12 cellular contexts compared by ENCODE assay signal in genomic region chr17:50203589-50204345, GRCh38. TPM values are rescaled to one million over a fixed set of nuclear protein-coding genes. Genes with fewer than 3 reads are reported as not detected.
A peak's percentile ranks its signal among the peaks of the same experiment; 100 is the strongest.
DNase-seq lines count a peak whose midpoint lies in the region; ATAC-seq and TF ChIP-seq lines count a peak whose summit lies in the region.
"Had no signal": no experiment of that assay in that cellular context is flagged by ENCODE, and none has a peak within 500 bp of the region (broad histone marks: within the 10 kb centered on the region; RNA-seq: fewer than 3 reads in every experiment).

No MANE protein-coding gene starts in this region.

- peak overlapping the region; percentile 100 for H3K27ac Mint-ChIP-seq in HFFc6
- peak overlapping the region; percentile 100 for H3K27ac Mint-ChIP-seq in chondrocyte (ENCODE audit: unreplicated experiment)
- H3K27ac Mint-ChIP-seq in type B pancreatic cell = peak overlapping the region; percentile 36
- no peak overlapping the region for H3K27ac Mint-ChIP-seq in immature natural killer cell
- no peak overlapping the region for H3K27ac Mint-ChIP-seq in T-cell
- H3K27ac Mint-ChIP-seq: T-helper 17 cell had no signal

- H3K27me3 ChIP-seq in muscle layer of colon (ENCODE audit: control insufficient read depth in 1 of 2, insufficient read depth in 2 of 2, low read length in 2 of 2) = no peaks in the 10 kb centered on the region

- no peak for TF ChIP-seq CTCF in HFFc6 (IDR thresholded peaks at IDR 0.05)
- no peak for TF ChIP-seq CTCF in chondrocyte (IDR thresholded peaks at IDR 0.05)
- no peak for TF ChIP-seq CTCF in type B pancreatic cell (conservative IDR thresholded peaks at IDR 0.05)

- CTCF ChIA-PET in T-cell (lab: Charles Lee) = no interaction called here

- peaks cover 74% of the 10 kb centered on the region for H3K4me1 Mint-ChIP-seq in HFFc6 (ENCODE audit: low read depth)
- peaks cover 76% of the 10 kb centered on the region for H3K4me1 Mint-ChIP-seq in chondrocyte (ENCODE audit: low read depth)
- peaks cover 51% of the 10 kb centered on the region for H3K4me1 Mint-ChIP-seq in type B pancreatic cell (ENCODE audit: unreplicated experiment)
- peaks cover 13 to 19% of the 10 kb centered on the region in 2 donors for H3K4me1 Mint-ChIP-seq in immature natural killer cell
- peaks cover 23 to 28% (median 23%) of the 10 kb centered on the region in 3 donors for H3K4me1 Mint-ChIP-seq in T-cell

- POLR2A ChIA-PET in T-cell (lab: Charles Lee) = interaction anchor here in 1 of 2 donors (0.7 kb wide), 1 partner anchor 42 kb away, joined by 3 read pairs; no protein-coding TSS in a partner anchor

- H3K4me1 ChIP-seq in muscle layer of colon (ENCODE audit: insufficient read depth, low read length) = peaks cover 71% of the 10 kb centered on the region

- peaks cover 14% of the 10 kb centered on the region for H3K9me3 Mint-ChIP-seq in HFFc6
- no peaks in the 10 kb centered on the region for H3K9me3 Mint-ChIP-seq in chondrocyte (ENCODE audit: low read depth)
- H3K9me3 Mint-ChIP-seq in type B pancreatic cell = no peaks in the 10 kb centered on the region
- no peaks in the 10 kb centered on the region for H3K9me3 Mint-ChIP-seq in immature natural killer cell
- no peaks in the 10 kb centered on the region for H3K9me3 Mint-ChIP-seq in T-cell

- DNase-seq in HFFc6 = peak; percentile 95
- DNase-seq in chondrocyte (ENCODE audit: low spot score) = no peak
- no peak for DNase-seq in type B pancreatic cell (ENCODE audit: extremely low spot score, unreplicated experiment)
- DNase-seq in immature natural killer cell = no peak
- no peak for DNase-seq in T-cell
- DNase-seq in activated CD8-positive, alpha-beta memory T cell treated with anti-CD3 and anti-CD28 coated beads, Interleukin-2, amount 50 U/mL, for 4 hours = no peak
- DNase-seq: DMS153, NCI-H187, T-helper 17 cell had no signal

- no peaks in the 10 kb centered on the region for H3K9me3 ChIP-seq in muscle layer of colon (ENCODE audit: low read length)

- H3K27me3 Mint-ChIP-seq in HFFc6 (ENCODE audit: insufficient read depth) (peaks cover 20% of the 10 kb centered on the region), chondrocyte (ENCODE audit: low read depth) (no peaks in the 10 kb centered on the region), type B pancreatic cell (peaks cover 49% of the 10 kb centered on the region), immature natural killer cell (ENCODE audit: low read depth in 3 of 3) (peaks cover 25 to 39% (median 33%) of the 10 kb centered on the region in 3 donors), T-cell (peaks cover 66 to 83% of the 10 kb centered on the region in 2 donors)

- H3K36me3 Mint-ChIP-seq in HFFc6 (ENCODE audit: low read depth) = peaks cover 26% of the 10 kb centered on the region
- H3K36me3 Mint-ChIP-seq in chondrocyte (ENCODE audit: low read depth) = peaks cover 20% of the 10 kb centered on the region
- H3K36me3 Mint-ChIP-seq in type B pancreatic cell = no peaks in the 10 kb centered on the region
- H3K36me3 Mint-ChIP-seq in immature natural killer cell = no peaks in the 10 kb centered on the region
- no peaks in the 10 kb centered on the region for H3K36me3 Mint-ChIP-seq in T-cell

- H3K9ac ChIP-seq in muscle layer of colon (ENCODE audit: low read length) = no peak overlapping the region

- H3K4me3 Mint-ChIP-seq in HFFc6 = peak overlapping the region; percentile 100
- peak overlapping the region; percentile 99 for H3K4me3 Mint-ChIP-seq in chondrocyte (ENCODE audit: unreplicated experiment)
- H3K4me3 Mint-ChIP-seq in type B pancreatic cell = no peak overlapping the region
- H3K4me3 Mint-ChIP-seq in immature natural killer cell = no peak overlapping the region
- H3K4me3 Mint-ChIP-seq in T-cell = no peak overlapping the region
- H3K4me3 Mint-ChIP-seq: T-helper 17 cell had no signal

- H3K4me3 ChIP-seq in muscle layer of colon (ENCODE audit: low read depth in 1 of 2, low read length in 2 of 2) = no peak overlapping the region

- H3K36me3 ChIP-seq in muscle layer of colon (ENCODE audit: insufficient read depth, low read length) = peaks cover 8% of the 10 kb centered on the region

- H3K27ac ChIP-seq in muscle layer of colon (ENCODE audit: low read depth, low read length) = peak overlapping the region; percentile 5

- no peak for ATAC-seq in T-cell (replicated peaks in 1 of 4)
- ATAC-seq: T-helper 17 cell had no signal

RNA-seq across cellular contexts. Expression of gene COL1A1, which starts 2.3 kb away (rescaled TPM):
- 1,000 to 10,000 TPM; 4,948 to 7,804 (median 5,240) TPM for total RNA-seq in HFFc6 (2021; fragmentation: NEBNext Ultra II Directional; extraction: Animal tissue kit (Norgen Biotek cat#: 25700))
- total RNA-seq in chondrocyte = 34,852 to 36,120 TPM (median 35,333 TPM) in 3 replicates
- 31.0 and 201 TPM in 2 replicates for total RNA-seq in type B pancreatic cell (ENCODE audit: low replicate concordance)
- polyA plus RNA-seq in immature natural killer cell = not detected
- total RNA-seq in T-cell = 10 to 100 TPM in 2 of 5 donors, 1 to 10 TPM in 3; 4.1 to 21.0 (median 6.6) TPM

RNA-seq across cellular contexts. Expression of gene SGCA, which starts 38.0 kb away (rescaled TPM):
- total RNA-seq in HFFc6 (2021; fragmentation: NEBNext Ultra II Directional; extraction: Animal tissue kit (Norgen Biotek cat#: 25700)) = under 1 TPM; 0.28 to 0.91 (median 0.76) TPM
- 0.85 to 5.5 TPM (median 1.3 TPM) in 3 replicates for total RNA-seq in chondrocyte
- total RNA-seq in type B pancreatic cell (ENCODE audit: low replicate concordance) = 0.72 TPM in 1 of 2 replicates, not detected in the other
- not detected for polyA plus RNA-seq in immature natural killer cell
- under 1 TPM in 1 of 5 donors, not detected in 4; 0.33 TPM for total RNA-seq in T-cell
- total RNA-seq: endothelial cell of umbilical vein, T-helper 17 cell had no signal
- polyA plus RNA-seq: endothelial cell of umbilical vein, keratinocyte had no signal

RNA-seq across cellular contexts. Expression of gene PPP1R9B, which starts 53.3 kb away (rescaled TPM):
- total RNA-seq in HFFc6 (2021; fragmentation: NEBNext Ultra II Directional; extraction: Animal tissue kit (Norgen Biotek cat#: 25700)) = 10 to 100 TPM; 66.4 to 78.5 (median 68.7) TPM
- total RNA-seq in chondrocyte (75.4 to 84.2 TPM (median 79.3 TPM) in 3 replicates), type B pancreatic cell (ENCODE audit: low replicate concordance) (45.6 and 51.5 TPM in 2 replicates), T-cell (10 to 100 TPM; 69.5 to 95.9 (median 91.3) TPM)
- polyA plus RNA-seq in immature natural killer cell = 1 to 10 TPM in 1 of 3 donors, under 1 TPM in 2; 0.25 to 2.0 (median 0.66) TPM

Comparison
In these comparisons a context has a peak if more than half of its experiments do, and no peak if none do; other contexts are left out.
1. H3K27ac Mint-ChIP-seq: peak in HFFc6 (single experiment), chondrocyte (single experiment) and type B pancreatic cell (single experiment); none in immature natural killer cell (0 of 6) and T-cell (0 of 2).
2. H3K4me3 Mint-ChIP-seq: peak in HFFc6 (single experiment) and chondrocyte (single experiment); none in type B pancreatic cell (single experiment), immature natural killer cell (0 of 5) and T-cell (0 of 3).
3. RNA of gene COL1A1, which starts 2.3 kb away (total RNA-seq): 34,852 to 36,120 TPM in chondrocyte and 4,948 to 7,804 TPM in HFFc6; 31.0 to 201 TPM in type B pancreatic cell and 4.1 to 21.0 TPM in T-cell; every median in the first group is over 10 times any median in the second.